In genomic region chr15:89783861-89784685, GRCh38 we compare ENCODE assay signal across 1 cellular context.
A peak's percentile ranks its signal among the peaks of the same experiment; 100 is the strongest.
TF ChIP-seq lines count a peak whose summit lies in the region.

No MANE protein-coding gene starts in this region.

TF ChIP-seq in K562, 482 proteins besides CTCF, POLR2A, EP300 and RAD21:
- TF ChIP-seq SAP30 (IDR thresholded peaks at IDR 0.05; ENCODE audit: borderline replicate concordance, insufficient read depth, low read depth, low read length, poor library complexity, severe bottlenecking) (no peak), ZNF449 (CRISPR knock-in tag; IDR thresholded peaks at IDR 0.05) (0 out of 2 replicates have a peak, but pooled peaks have one; percentile 36), NR4A1 (CRISPR knock-in tag; IDR thresholded peaks at IDR 0.05) (no peak), NR4A1 (tag; IDR thresholded peaks at IDR 0.05) (0 out of 2 replicates have a peak, but pooled peaks have one; percentile 29), LEF1 (IDR thresholded peaks at IDR 0.05) (no peak; the same call in 1 of the 2 replicates), ZFP30 (CRISPR knock-in tag; IDR thresholded peaks at IDR 0.05; ENCODE audit: borderline replicate concordance) (no peak), ERF (CRISPR knock-in tag; IDR thresholded peaks at IDR 0.05) (peak; percentile 78; the same call in 1 of the 2 replicates), ZKSCAN8 (CRISPR knock-in tag; IDR thresholded peaks at IDR 0.05) (0 out of 2 replicates have a peak, but pooled peaks have one; percentile 48), FOXM1 (IDR thresholded peaks at IDR 0.05; ENCODE audit: low read depth) (no peak), FOXM1 (CRISPR knock-in tag; IDR thresholded peaks at IDR 0.05; ENCODE audit: low read depth) (0 out of 2 replicates have a peak, but pooled peaks have one; percentile 49), KLF6 (CRISPR knock-in tag; IDR thresholded peaks at IDR 0.05; ENCODE audit: borderline replicate concordance) (0 out of 2 replicates have a peak, but pooled peaks have one; percentile 4), E2F6 (IDR thresholded peaks at IDR 0.05; ENCODE audit: borderline replicate concordance in 1 of 2, extremely low read depth in 1 of 2, insufficient read depth in 1 of 2, insufficient read length in 1 of 2, low read depth in 1 of 2, low read length in 1 of 2, poor library complexity in 1 of 2, severe bottlenecking in 1 of 2) (peak; percentile 3 to 12), ZNF592 (IDR thresholded peaks at IDR 0.05) (0 out of 2 replicates have a peak, but pooled peaks have one; percentile 40), ETV6 (IDR thresholded peaks at IDR 0.05; ENCODE audit: borderline replicate concordance in 1 of 2, low read depth in 2 of 2, low read length in 1 of 2) (no peak), ETV6 (CRISPR knock-in tag; IDR thresholded peaks at IDR 0.05; ENCODE audit: borderline replicate concordance) (no peak), CREB3 (tag; conservative IDR thresholded peaks at IDR 0.05; ENCODE audit: low read depth) (0 out of 2 replicates have a peak, but pooled peaks have one; percentile 17)
TF ChIP-seq in K562: peak in this region for 9.
